18 cellular contexts compared by ENCODE assay signal in the genomic region with DNA sequence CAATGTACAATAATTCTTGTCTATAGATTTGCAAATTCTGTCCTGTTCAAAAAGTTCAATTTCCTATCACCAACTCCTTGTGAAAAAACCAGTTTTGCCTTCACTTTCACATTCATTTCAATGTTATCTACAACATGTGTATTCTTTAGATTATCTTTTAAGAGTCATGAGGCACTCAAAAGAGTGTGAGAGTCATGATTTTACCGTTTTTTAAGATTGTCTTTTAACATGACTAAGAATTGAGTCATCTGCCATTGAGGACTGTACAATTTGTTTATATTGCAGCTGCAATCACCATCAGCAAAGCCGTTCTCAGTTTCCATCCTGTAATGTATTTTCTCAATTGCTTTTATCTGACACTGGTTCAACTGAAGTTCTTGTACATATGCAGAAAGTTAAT.
DNase-seq lines count a peak whose midpoint lies in the region; ATAC-seq and TF ChIP-seq lines count a peak whose summit lies in the region.
"Had no signal": no experiment of that assay in that cellular context is flagged by ENCODE, and none has a peak within 500 bp of the region (broad histone marks: within the 10 kb centered on the region; RNA-seq: fewer than 3 reads in every experiment).

No MANE protein-coding gene starts in this region.

- in situ Hi-C loops in GM23248 (cut with MboI), result no loop called here

- H3K4me3 ChIP-seq in GM23248 (0 out of 2 replicates have a peak overlapping the region, but pooled peaks have one; percentile 25), PC-3 (ENCODE audit: low read length) (no peak overlapping the region), choroid plexus epithelial cell (ENCODE audit: low read depth, low read length) (no peak overlapping the region), skeletal muscle satellite cell (ENCODE audit: low read length) (no peak overlapping the region)
- H3K4me3 ChIP-seq: SK-N-MC, upper lobe of left lung had no signal

- H3K36me3 ChIP-seq in GM23248 (ENCODE audit: low read depth) (no peaks in the 10 kb centered on the region), PC-3 (ENCODE audit: low read depth, low read length) (no peaks in the 10 kb centered on the region), skeletal muscle satellite cell (ENCODE audit: insufficient read depth, low read length) (no peaks in the 10 kb centered on the region)
- H3K36me3 ChIP-seq: upper lobe of left lung had no signal

- H4K20me1 ChIP-seq in GM23248 (ENCODE audit: insufficient read depth) (no peaks in the 10 kb centered on the region), PC-3 (ENCODE audit: low read length) (no peaks in the 10 kb centered on the region)

- no TSS peak for BruUV-seq in PC-3 (replicated peaks; lab: Mats Ljungman, UMichigan)

- H3K9ac ChIP-seq in GM23248, result no peak overlapping the region
- no peak overlapping the region for H3K9ac ChIP-seq in PC-3 (ENCODE audit: low read length)
- no peak overlapping the region for H3K9ac ChIP-seq in skeletal muscle satellite cell (ENCODE audit: low read depth, low read length)

- CTCF ChIA-PET in PC-3 (lab: Charles Lee), result no interaction called here

- no peak overlapping the region for H3K27ac ChIP-seq in GM23248
- no peak overlapping the region for H3K27ac ChIP-seq in PC-3 (ENCODE audit: low read length)
- H3K27ac ChIP-seq: SK-N-MC, upper lobe of left lung had no signal

- H3K79me2 ChIP-seq in GM23248 (ENCODE audit: insufficient read depth) (no peaks in the 10 kb centered on the region), PC-3 (ENCODE audit: low read length) (no peaks in the 10 kb centered on the region)

- H3K9me2 ChIP-seq in GM23248 (ENCODE audit: insufficient read depth), result no peaks in the 10 kb centered on the region
- no peaks in the 10 kb centered on the region for H3K9me2 ChIP-seq in PC-3 (replicated peaks; ENCODE audit: low read length)

- H3K4me1 ChIP-seq in GM23248 (ENCODE audit: insufficient read depth), result peaks cover 6% of the 10 kb centered on the region; the same call in 1 of the 2 replicates
- peaks cover 9% of the 10 kb centered on the region; the same call in 1 of the 2 replicates for H3K4me1 ChIP-seq in PC-3 (ENCODE audit: insufficient read depth, low read length)
- peaks cover 9% of the 10 kb centered on the region for H3K4me1 ChIP-seq in skeletal muscle satellite cell (ENCODE audit: control insufficient read depth, insufficient read depth, low read length)
- H3K4me1 ChIP-seq: upper lobe of left lung had no signal

- H3K4me2 ChIP-seq in GM23248 (ENCODE audit: unreplicated experiment) (peak overlapping the region; percentile 52), PC-3 (ENCODE audit: low read length) (peak overlapping the region; percentile 26; the same call in 1 of the 2 replicates), skeletal muscle satellite cell (ENCODE audit: low read length) (peak overlapping the region; percentile 35)

- ATAC-seq in PC-3, result peak; percentile 73
- ATAC-seq: stimulated activated naive CD8-positive, alpha-beta T cell treated with anti-CD3 and anti-CD28 coated beads, Interleukin-15, Interleukin-2, amounts not matched to agents 100 U/mL and 50 U/mL, for 24 hours had no signal

- H3F3A ChIP-seq in GM23248 (ENCODE audit: insufficient read depth), result no peaks in the 10 kb centered on the region
- no peaks in the 10 kb centered on the region for H3F3A ChIP-seq in PC-3 (ENCODE audit: low read length, unreplicated experiment)

- POLR2A ChIA-PET in PC-3 (lab: Charles Lee; ENCODE audit: unreplicated experiment), result no interaction called here

- H2AFZ ChIP-seq in GM23248 (no peak overlapping the region), PC-3 (ENCODE audit: low read length) (no peak overlapping the region)

- intact Hi-C loops in PC-3 (cut with micrococcal nuclease), result no loop called here

- H3K27me3 ChIP-seq in GM23248 (replicated peaks; ENCODE audit: insufficient read depth), result 0 out of 2 replicates have a peak, but pooled peaks cover 4% of the 10 kb centered on the region
- peaks cover 4% of the 10 kb centered on the region; the same call in 1 of the 2 replicates for H3K27me3 ChIP-seq in PC-3 (ENCODE audit: low read length)
- no peaks in the 10 kb centered on the region for H3K27me3 ChIP-seq in skeletal muscle satellite cell (ENCODE audit: control insufficient read depth, insufficient read depth, low read length)
- H3K27me3 ChIP-seq: upper lobe of left lung had no signal

- DNase-seq in GM23248, result peak; percentile 82
- DNase-seq in PC-3, result peak; percentile 66
- DNase-seq in choroid plexus epithelial cell (ENCODE audit: low read depth), result peak; percentile 9
- no peak for DNase-seq in NCI-H2171 treated with DMSO at 0.1 percent for 48 hours (lab: John Stamatoyannopoulos, UW)
- DNase-seq in UCSD-AML1 (lab: John Stamatoyannopoulos, UW; ENCODE audit: unreplicated experiment), result no peak
- no peak for DNase-seq in NCI-H128 (lab: John Stamatoyannopoulos, UW; ENCODE audit: unreplicated experiment)
- DNase-seq: activated CD4-positive, alpha-beta T cell treated with anti-CD3 and anti-CD28 coated beads, Interleukin-2, amount 50 U/mL, for 4 hours; activated T-cell treated with anti-CD3 and anti-CD28 coated beads, Interleukin-2, amount 50 U/mL, for 24 hours; CD4-positive, alpha-beta T cell; kidney; mesendoderm; NCI-H187; NCI-H510A; stimulated activated CD4-positive, alpha-beta T cell treated with anti-CD3 and anti-CD28 coated beads, Interleukin-15, amount 100 ng/mL, for 24 hours; stimulated activated naive CD8-positive, alpha-beta T cell treated with anti-CD3 and anti-CD28 coated beads, Interleukin-15, Interleukin-2, amounts not matched to agents 100 U/mL and 50 U/mL, for 24 hours; upper lobe of left lung had no signal

- H3K9me3 ChIP-seq in GM23248 (ENCODE audit: low read depth) (no peaks in the 10 kb centered on the region), PC-3 (ENCODE audit: low read length) (no peaks in the 10 kb centered on the region), skeletal muscle satellite cell (replicated peaks; ENCODE audit: low read length) (no peaks in the 10 kb centered on the region)
- H3K9me3 ChIP-seq: upper lobe of left lung had no signal

- no peak for TF ChIP-seq CTCF in PC-3 (conservative IDR thresholded peaks at IDR 0.05; ENCODE audit: low read depth, low read length)
- no peak for TF ChIP-seq CTCF in choroid plexus epithelial cell (conservative IDR thresholded peaks at IDR 0.05; ENCODE audit: low read depth, low read length)

- 2 to 5% methylated on average over 2 of the region's 2 CpGs for WGBS in GM23248 (ENCODE audit: low coverage in 1 of 2, low lambda C conversion rate in 2 of 2, missing lambda C conversion rate in 2 of 2), 2 experiments

Comparison
In these comparisons a context has a peak if more than half of its experiments do, and no peak if none do; other contexts are left out.
1. DNase-seq: peak in GM23248 (single experiment), PC-3 (single experiment) and choroid plexus epithelial cell (single experiment); none in NCI-H2171 treated with DMSO at 0.1 percent for 48 hours (single experiment), UCSD-AML1 (single experiment) and NCI-H128 (single experiment).
2. Peak in every context shown above with its lines, with median percentiles within 50 percentile points of each other: H3K4me2 ChIP-seq.